8 cellular contexts compared by ENCODE assay signal in genomic region chr12:31118347-31118830, GRCh38. TPM values are rescaled to one million over a fixed set of nuclear protein-coding genes. Genes with fewer than 3 reads are reported as not detected.
DNase-seq lines count a peak whose midpoint lies in the region; ATAC-seq and TF ChIP-seq lines count a peak whose summit lies in the region.

No MANE protein-coding gene starts in this region.

- peak overlapping the region; percentile 45 for H3K9ac ChIP-seq in neural cell (ENCODE audit: low read length)

- ATAC-seq in HG03108 (IDR thresholded peaks at IDR 0.05; ENCODE audit: unreplicated experiment), result no peak
- no peak for ATAC-seq in HG03095 (IDR thresholded peaks at IDR 0.05; ENCODE audit: unreplicated experiment)

- no peaks in the 10 kb centered on the region for H4K20me1 ChIP-seq in neural cell (ENCODE audit: insufficient read depth)

- no peak for TF ChIP-seq EP300 in neural cell (conservative IDR thresholded peaks at IDR 0.05; ENCODE audit: poor library complexity, severe bottlenecking)

- H2AFZ ChIP-seq in neural cell (ENCODE audit: low read depth, low read length), result no peak overlapping the region

- no peaks in the 10 kb centered on the region for H3F3A ChIP-seq in neural cell (ENCODE audit: insufficient read depth, low read length, poor library complexity, severe bottlenecking)

- peaks cover 45% of the 10 kb centered on the region for H3K27me3 ChIP-seq in neural cell (ENCODE audit: insufficient read depth, low read depth, low read length)

- no peak for TF ChIP-seq RAD21 in neural cell (conservative IDR thresholded peaks at IDR 0.05)

- H3K9me3 ChIP-seq in neural cell (ENCODE audit: low read length), result no peaks in the 10 kb centered on the region

- peak overlapping the region; percentile 59 for H3K4me2 ChIP-seq in neural cell (ENCODE audit: low read length)

- no peaks in the 10 kb centered on the region for H3K9me2 ChIP-seq in neural cell (ENCODE audit: insufficient read depth, low read length)

- DNase-seq in activated CD8-positive, alpha-beta memory T cell treated with anti-CD3 and anti-CD28 coated beads for 24 hours, result peak; percentile 70
- no peak for DNase-seq in activated CD8-positive, alpha-beta memory T cell treated with anti-CD3 and anti-CD28 coated beads, Interleukin-2, amount 50 U/mL, for 48 hours
- peak; percentile 72 for DNase-seq in NCI-H524 treated with DMSO at 0.1 percent for 48 hours (lab: John Stamatoyannopoulos, UW)
- no peak for DNase-seq in coronary artery (ENCODE audit: low spot score)
- no peak for DNase-seq in stimulated activated CD4-positive, alpha-beta T cell treated with anti-CD3 and anti-CD28 coated beads, Interleukin-2, amount 100 ng/mL, for 48 hours

- H3K36me3 ChIP-seq in neural cell (ENCODE audit: insufficient read depth, low read length), result no peaks in the 10 kb centered on the region

- H3K27ac ChIP-seq in coronary artery (no peak overlapping the region), neural cell (ENCODE audit: low read length) (no peak overlapping the region)

- no peaks in the 10 kb centered on the region for H3K79me2 ChIP-seq in neural cell (replicated peaks; ENCODE audit: insufficient read depth, low read length)

- TF ChIP-seq CTCF in coronary artery (IDR thresholded peaks at IDR 0.05), result no peak
- TF ChIP-seq CTCF in neural cell (IDR thresholded peaks at IDR 0.05; ENCODE audit: poor library complexity, severe bottlenecking), result no peak

- H3K4me3 ChIP-seq in coronary artery (peak overlapping the region; percentile 71), neural cell (ENCODE audit: low read length) (peak overlapping the region; percentile 69)

TF ChIP-seq in neural cell, 6 proteins besides CTCF, POLR2A, EP300 and RAD21:
- TF ChIP-seq REST (IDR thresholded peaks at IDR 0.05; ENCODE audit: borderline replicate concordance) (no peak), SMC3 (conservative IDR thresholded peaks at IDR 0.05; ENCODE audit: poor library complexity) (no peak), EZH2 (IDR thresholded peaks at IDR 0.05; ENCODE audit: borderline replicate concordance, insufficient read depth, low read length, poor library complexity, severe bottlenecking) (no peak), TAF1 (IDR thresholded peaks at IDR 0.05; ENCODE audit: low read depth) (no peak), POLR2AphosphoS5 (IDR thresholded peaks at IDR 0.05) (no peak), MXI1 (conservative IDR thresholded peaks at IDR 0.05; ENCODE audit: poor library complexity, severe bottlenecking) (no peak)

RNA-seq across cellular contexts. Expression of gene DDX11, which starts 44.7 kb away (rescaled TPM):
- 9.8 and 19.1 TPM in 2 replicates for polyA plus RNA-seq in neural cell
- polyA minus RNA-seq in neural cell, result 12.6 and 19.2 TPM in 2 replicates

Comparison
In these comparisons a context has a peak if more than half of its experiments do, and no peak if none do; other contexts are left out.
1. DNase-seq: peak in activated CD8-positive, alpha-beta memory T cell treated with anti-CD3 and anti-CD28 coated beads for 24 hours (single experiment) and NCI-H524 treated with DMSO at 0.1 percent for 48 hours (single experiment); none in activated CD8-positive, alpha-beta memory T cell treated with anti-CD3 and anti-CD28 coated beads, Interleukin-2, amount 50 U/mL, for 48 hours (single experiment), coronary artery (single experiment) and stimulated activated CD4-positive, alpha-beta T cell treated with anti-CD3 and anti-CD28 coated beads, Interleukin-2, amount 100 ng/mL, for 48 hours (0 of 2).